2 cellular contexts compared by ENCODE assay signal in genomic region chr1:186841599-186841998, GRCh38.
TF ChIP-seq lines count a peak whose summit lies in the region.

No MANE protein-coding gene starts in this region.

TF ChIP-seq in A549, 52 proteins besides CTCF, POLR2A, EP300 and RAD21:
- TF ChIP-seq HDAC2 (IDR thresholded peaks at IDR 0.05) (no peak), NR3C1 (IDR thresholded peaks at IDR 0.05) (no peak), ZSCAN20 (CRISPR knock-in tag; IDR thresholded peaks at IDR 0.05) (no peak), E2F6 (IDR thresholded peaks at IDR 0.05; ENCODE audit: borderline replicate concordance, low read depth) (no peak), RCOR1 (IDR thresholded peaks at IDR 0.05; ENCODE audit: low read depth, low read length) (no peak), CBX8 (IDR thresholded peaks at IDR 0.05) (no peak), ZFP36 (IDR thresholded peaks at IDR 0.05; ENCODE audit: borderline replicate concordance, partially characterized antibody) (no peak), ELK1 (IDR thresholded peaks at IDR 0.05; ENCODE audit: low read depth, low read length) (no peak), HMGXB4 (CRISPR knock-in tag; IDR thresholded peaks at IDR 0.05; ENCODE audit: borderline replicate concordance) (no peak), HEYL (CRISPR knock-in tag; IDR thresholded peaks at IDR 0.05) (no peak), REST (IDR thresholded peaks at IDR 0.05) (no peak), MAX (IDR thresholded peaks at IDR 0.05) (no peak), CHD2 (IDR thresholded peaks at IDR 0.05; ENCODE audit: low read length, partially characterized antibody) (no peak), POLR2AphosphoS2 (conservative IDR thresholded peaks at IDR 0.05; ENCODE audit: low read length) (no peak), MYC (IDR thresholded peaks at IDR 0.05; ENCODE audit: borderline replicate concordance, low read length) (no peak), HOXB13 (CRISPR knock-in tag; IDR thresholded peaks at IDR 0.05; ENCODE audit: low read depth) (no peak), ZC3H11A (IDR thresholded peaks at IDR 0.05) (no peak), ATOH8 (CRISPR knock-in tag; IDR thresholded peaks at IDR 0.05; ENCODE audit: low read depth) (no peak)

TF ChIP-seq in IMR-90, 13 proteins besides CTCF, POLR2A, EP300 and RAD21:
- no peak for TF ChIP-seq SMC3 (IDR thresholded peaks at IDR 0.05; ENCODE audit: low read depth, low read length)
- no peak for TF ChIP-seq NFE2L2 (IDR thresholded peaks at IDR 0.05; ENCODE audit: low read depth, low read length)
- no peak for TF ChIP-seq CEBPB (IDR thresholded peaks at IDR 0.05; ENCODE audit: low read depth, low read length)
- no peak for TF ChIP-seq RCOR1 (IDR thresholded peaks at IDR 0.05; ENCODE audit: insufficient replicate concordance, low read length)
- TF ChIP-seq MAZ (IDR thresholded peaks at IDR 0.05; ENCODE audit: borderline replicate concordance, low read depth, low read length): no peak
- no peak for TF ChIP-seq RFX5 (IDR thresholded peaks at IDR 0.05; ENCODE audit: low read depth, low read length)
- TF ChIP-seq USF2 (IDR thresholded peaks at IDR 0.05; ENCODE audit: low read depth, low read length): no peak
- no peak for TF ChIP-seq MAFK (IDR thresholded peaks at IDR 0.05; ENCODE audit: low read depth, low read length)
- no peak for TF ChIP-seq BHLHE40 (IDR thresholded peaks at IDR 0.05; ENCODE audit: low read depth, low read length)
- TF ChIP-seq ELK1 (IDR thresholded peaks at IDR 0.05; ENCODE audit: borderline replicate concordance, low read depth, low read length): no peak
- no peak for TF ChIP-seq MXI1 (IDR thresholded peaks at IDR 0.05; ENCODE audit: borderline replicate concordance, low read depth, low read length)
- TF ChIP-seq FOS (IDR thresholded peaks at IDR 0.05; ENCODE audit: low read depth, low read length): no peak
- no peak for TF ChIP-seq CHD1 (IDR thresholded peaks at IDR 0.05; ENCODE audit: low read depth, low read length)
